In genomic region chr6:107098436-107099307, GRCh38 we compare ENCODE assay signal across 16 cellular contexts.
"Had no signal": no experiment of that assay in that cellular context is flagged by ENCODE, and none has a peak within 500 bp of the region (broad histone marks: within the 10 kb centered on the region; RNA-seq: fewer than 3 reads in every experiment).

No MANE protein-coding gene starts in this region.

- H3K27ac Mint-ChIP-seq: progenitor cell of endocrine pancreas had no signal

- H3K4me1 ChIP-seq: ascending aorta, lower lobe of right lung, upper lobe of left lung had no signal

- H3K4me3 ChIP-seq: ascending aorta, lower lobe of right lung, right atrium auricular region, upper lobe of left lung had no signal

- ATAC-seq: activated T-cell treated with anti-CD3 and anti-CD28 coated beads, Interleukin-2, amount 50 U/mL, for 4 hours; left colon; lower lobe of right lung had no signal

- DNase-seq: activated CD4-positive, alpha-beta T cell treated with anti-CD3 and anti-CD28 coated beads, Interleukin-2, amount 50 U/mL, for 48 hours; activated CD4-positive, CD25-positive, alpha-beta regulatory T cell treated with anti-CD3 and anti-CD28 coated beads, Interleukin-2, amount 50 U/mL, for 72 hours; activated naive CD4-positive, alpha-beta T cell treated with Interleukin-2 at 50 U/mL for 16 hours; activated T-cell treated with anti-CD3 and anti-CD28 coated beads, Interleukin-2, amount 50 U/mL, for 4 hours; erythroblast; left colon; lower lobe of right lung; midbrain; stimulated activated CD4-positive, alpha-beta T cell treated with anti-CD3 and anti-CD28 coated beads, Interleukin-15, amount 100 ng/mL, for 24 hours; stimulated activated CD4-positive, alpha-beta T cell treated with anti-CD3 and anti-CD28 coated beads, Interleukin-4, amount 100 ng/mL, for 24 hours; stimulated activated naive CD4-positive, alpha-beta T cell treated with Interleukin-2 at 50 U/mL for 16 hours; SW 1271; upper lobe of left lung had no signal

- H3K27ac ChIP-seq: ascending aorta, lower lobe of right lung, right atrium auricular region, upper lobe of left lung had no signal

- H3K36me3 ChIP-seq: ascending aorta, lower lobe of right lung, right atrium auricular region had no signal

- H3K4me3 Mint-ChIP-seq: activated T-cell treated with anti-CD3 and anti-CD28 coated beads, Interleukin-2, amount 50 U/mL, for 4 hours had no signal

- H3K9me3 ChIP-seq: ascending aorta, lower lobe of right lung, right atrium auricular region, upper lobe of left lung had no signal

- H3K27me3 Mint-ChIP-seq: progenitor cell of endocrine pancreas had no signal

- H3K27me3 ChIP-seq: ascending aorta, right atrium auricular region, upper lobe of left lung had no signal

- H3K9me3 Mint-ChIP-seq: activated T-cell treated with anti-CD3 and anti-CD28 coated beads, Interleukin-2, amount 50 U/mL, for 4 hours had no signal
